ENCODE assay signal across 21 cellular contexts in genomic region chr17:75384751-75385150, GRCh38. TPM values are rescaled to one million over a fixed set of nuclear protein-coding genes. Genes with fewer than 3 reads are reported as not detected.
DNase-seq lines count a peak whose midpoint lies in the region; ATAC-seq and TF ChIP-seq lines count a peak whose summit lies in the region.
"Had no signal": no experiment of that assay in that cellular context is flagged by ENCODE, and none has a peak within 500 bp of the region (broad histone marks: within the 10 kb centered on the region; RNA-seq: fewer than 3 reads in every experiment).

No MANE protein-coding gene starts in this region.

- no peak overlapping the region for H3K27ac ChIP-seq in body of pancreas
- H3K27ac ChIP-seq: 22Rv1, A549, BLaER1 had no signal

- no peaks in the 10 kb centered on the region for H3K27me3 ChIP-seq in body of pancreas
- H3K27me3 ChIP-seq: BLaER1 had no signal

- peaks cover 41% of the 10 kb centered on the region for H3K36me3 Mint-ChIP-seq in activated T-cell treated with anti-CD3 and anti-CD28 coated beads, Interleukin-2, amount 50 U/mL, for 24 hours (ENCODE audit: low read depth)
- H3K36me3 Mint-ChIP-seq in activated T-cell treated with anti-CD3 and anti-CD28 coated beads, Interleukin-2, amount 50 U/mL, for 4 hours (ENCODE audit: insufficient read depth): peaks cover 12% of the 10 kb centered on the region
- peaks cover 3% of the 10 kb centered on the region for H3K36me3 Mint-ChIP-seq in chondrocyte (ENCODE audit: low read depth)
- H3K36me3 Mint-ChIP-seq in memory B cell: peaks cover 12% of the 10 kb centered on the region
- H3K36me3 Mint-ChIP-seq in stimulated activated naive B cell treated with anti-CD40 and anti-IgM and Interleukin-4, amounts not matched to agents 10 μg/mL and 1 μg/mL and 100 μg/mL, for 72 hours: peaks cover 23 to 26% of the 10 kb centered on the region in 2 donors

- no peak overlapping the region for H3K4me3 Mint-ChIP-seq in activated T-cell treated with anti-CD3 and anti-CD28 coated beads, Interleukin-2, amount 50 U/mL, for 24 hours
- no peak overlapping the region for H3K4me3 Mint-ChIP-seq in activated T-cell treated with anti-CD3 and anti-CD28 coated beads, Interleukin-2, amount 50 U/mL, for 4 hours
- H3K4me3 Mint-ChIP-seq in chondrocyte (ENCODE audit: unreplicated experiment): no peak overlapping the region
- peak overlapping the region; percentile 24 for H3K4me3 Mint-ChIP-seq in memory B cell
- no peak overlapping the region for H3K4me3 Mint-ChIP-seq in stimulated activated naive B cell treated with anti-CD40 and anti-IgM and Interleukin-4, amounts not matched to agents 10 μg/mL and 1 μg/mL and 100 μg/mL, for 72 hours
- H3K4me3 Mint-ChIP-seq: CD14-positive monocyte, HFFc6 had no signal

- H3K4me1 ChIP-seq in body of pancreas: peaks cover 27% of the 10 kb centered on the region
- H3K4me1 ChIP-seq: BLaER1 had no signal

- ATAC-seq in activated T-cell treated with anti-CD3 and anti-CD28 coated beads, Interleukin-2, amount 50 U/mL, for 4 hours: no peak
- no peak for ATAC-seq in memory B cell (ENCODE audit: low read depth)
- no peak for ATAC-seq in stimulated activated naive B cell treated with anti-CD40 and anti-IgM and Interleukin-4, amounts not matched to agents 10 μg/mL and 1 μg/mL and 100 μg/mL, for 72 hours (replicated peaks)
- no peak for ATAC-seq in body of pancreas
- ATAC-seq: A549, HCT116 had no signal

- WGBS in body of pancreas, 2 donors: 96 to 99% methylated on average over 8 of the region's 8 CpGs

- no peak for TF ChIP-seq POLR2A in body of pancreas (IDR thresholded peaks at IDR 0.05)

- no peak for TF ChIP-seq CTCF in chondrocyte (IDR thresholded peaks at IDR 0.05)
- no peak for TF ChIP-seq CTCF in body of pancreas (IDR thresholded peaks at IDR 0.05)

- no peaks in the 10 kb centered on the region for H3K36me3 ChIP-seq in body of pancreas (replicated peaks in 1 of 2; ENCODE audit: insufficient read depth in 1 of 2, low read depth in 2 of 2)

- H3K27me3 Mint-ChIP-seq in activated T-cell treated with anti-CD3 and anti-CD28 coated beads, Interleukin-2, amount 50 U/mL, for 24 hours: no peaks in the 10 kb centered on the region
- H3K27me3 Mint-ChIP-seq in activated T-cell treated with anti-CD3 and anti-CD28 coated beads, Interleukin-2, amount 50 U/mL, for 4 hours (ENCODE audit: low read depth): no peaks in the 10 kb centered on the region
- H3K27me3 Mint-ChIP-seq in chondrocyte (ENCODE audit: low read depth) (no peaks in the 10 kb centered on the region), memory B cell (no peaks in the 10 kb centered on the region)
- H3K27me3 Mint-ChIP-seq in stimulated activated naive B cell treated with anti-CD40 and anti-IgM and Interleukin-4, amounts not matched to agents 10 μg/mL and 1 μg/mL and 100 μg/mL, for 72 hours: no peaks in the 10 kb centered on the region
- H3K27me3 Mint-ChIP-seq: CD4-positive, alpha-beta memory T cell had no signal

- peaks cover 71% of the 10 kb centered on the region for H3K4me1 Mint-ChIP-seq in activated T-cell treated with anti-CD3 and anti-CD28 coated beads, Interleukin-2, amount 50 U/mL, for 24 hours (ENCODE audit: low read depth)
- peaks cover 53% of the 10 kb centered on the region for H3K4me1 Mint-ChIP-seq in activated T-cell treated with anti-CD3 and anti-CD28 coated beads, Interleukin-2, amount 50 U/mL, for 4 hours (ENCODE audit: low read depth)
- H3K4me1 Mint-ChIP-seq in chondrocyte (ENCODE audit: low read depth) (peaks cover 14% of the 10 kb centered on the region), memory B cell (peaks cover 30% of the 10 kb centered on the region)
- peaks cover 18 to 35% of the 10 kb centered on the region in 2 donors for H3K4me1 Mint-ChIP-seq in stimulated activated naive B cell treated with anti-CD40 and anti-IgM and Interleukin-4, amounts not matched to agents 10 μg/mL and 1 μg/mL and 100 μg/mL, for 72 hours

- H3K27ac Mint-ChIP-seq in activated T-cell treated with anti-CD3 and anti-CD28 coated beads, Interleukin-2, amount 50 U/mL, for 24 hours: peak overlapping the region; percentile 37
- H3K27ac Mint-ChIP-seq in chondrocyte (ENCODE audit: unreplicated experiment) (peak overlapping the region; percentile 27), memory B cell (peak overlapping the region; percentile 62)
- H3K27ac Mint-ChIP-seq in stimulated activated naive B cell treated with anti-CD40 and anti-IgM and Interleukin-4, amounts not matched to agents 10 μg/mL and 1 μg/mL and 100 μg/mL, for 72 hours: peak overlapping the region; percentile 37
- H3K27ac Mint-ChIP-seq: HFFc6 had no signal

- H3K9me3 ChIP-seq in body of pancreas: no peaks in the 10 kb centered on the region
- H3K9me3 ChIP-seq: A549 had no signal

- intact Hi-C loops in body of pancreas (cut with DNase I): no loop called here

- H3K4me3 ChIP-seq in body of pancreas: no peak overlapping the region
- H3K4me3 ChIP-seq: A549, BLaER1 had no signal

- H3K9me3 Mint-ChIP-seq in activated T-cell treated with anti-CD3 and anti-CD28 coated beads, Interleukin-2, amount 50 U/mL, for 24 hours: no peaks in the 10 kb centered on the region
- H3K9me3 Mint-ChIP-seq in activated T-cell treated with anti-CD3 and anti-CD28 coated beads, Interleukin-2, amount 50 U/mL, for 4 hours: no peaks in the 10 kb centered on the region
- H3K9me3 Mint-ChIP-seq in chondrocyte (ENCODE audit: low read depth): no peaks in the 10 kb centered on the region
- H3K9me3 Mint-ChIP-seq in memory B cell: no peaks in the 10 kb centered on the region
- H3K9me3 Mint-ChIP-seq in stimulated activated naive B cell treated with anti-CD40 and anti-IgM and Interleukin-4, amounts not matched to agents 10 μg/mL and 1 μg/mL and 100 μg/mL, for 72 hours: no peaks in the 10 kb centered on the region
- H3K9me3 Mint-ChIP-seq: CD14-positive monocyte; CD4-positive, alpha-beta memory T cell; HFFc6 had no signal

- no peak for DNase-seq in activated T-cell treated with anti-CD3 and anti-CD28 coated beads, Interleukin-2, amount 50 U/mL, for 24 hours
- no peak for DNase-seq in activated T-cell treated with anti-CD3 and anti-CD28 coated beads, Interleukin-2, amount 50 U/mL, for 4 hours
- DNase-seq in chondrocyte (ENCODE audit: low spot score) (no peak), memory B cell (ENCODE audit: low spot score in 2 of 2) (no peak), body of pancreas (no peak), NCI-H446 treated with DMSO at 0.1 percent for 48 hours (lab: John Stamatoyannopoulos, UW) (no peak)
- DNase-seq in stimulated activated naive B cell treated with anti-CD40 and anti-IgM and Interleukin-4, amounts not matched to agents 10 μg/mL and 1 μg/mL and 100 μg/mL, for 72 hours: no peak
- no peak for DNase-seq in activated CD4-positive, CD25-positive, alpha-beta regulatory T cell treated with anti-CD3 and anti-CD28 coated beads, Interleukin-2, amount 50 U/mL, for 72 hours
- DNase-seq: AML-193; CD4-positive, alpha-beta memory T cell; DMS153; DMS79; GDM1; GOT3; H7; HFFc6 had no signal

RNA-seq across cellular contexts. Expression of gene GRB2, which starts 20.7 kb away (rescaled TPM):
- total RNA-seq in activated T-cell treated with anti-CD3 and anti-CD28 coated beads, Interleukin-2, amount 50 U/mL, for 4 hours: 100 to 1,000 TPM; 186 to 210 (median 207) TPM
- total RNA-seq in chondrocyte (73.9 to 83.7 TPM (median 79.4 TPM) in 3 replicates), body of pancreas (100 to 1,000 TPM in 1 of 2 donors, 10 to 100 TPM in 1; 51.9 to 118 TPM)
